Comparison of ENCODE assay signal across 1 cellular context in the genomic region with DNA sequence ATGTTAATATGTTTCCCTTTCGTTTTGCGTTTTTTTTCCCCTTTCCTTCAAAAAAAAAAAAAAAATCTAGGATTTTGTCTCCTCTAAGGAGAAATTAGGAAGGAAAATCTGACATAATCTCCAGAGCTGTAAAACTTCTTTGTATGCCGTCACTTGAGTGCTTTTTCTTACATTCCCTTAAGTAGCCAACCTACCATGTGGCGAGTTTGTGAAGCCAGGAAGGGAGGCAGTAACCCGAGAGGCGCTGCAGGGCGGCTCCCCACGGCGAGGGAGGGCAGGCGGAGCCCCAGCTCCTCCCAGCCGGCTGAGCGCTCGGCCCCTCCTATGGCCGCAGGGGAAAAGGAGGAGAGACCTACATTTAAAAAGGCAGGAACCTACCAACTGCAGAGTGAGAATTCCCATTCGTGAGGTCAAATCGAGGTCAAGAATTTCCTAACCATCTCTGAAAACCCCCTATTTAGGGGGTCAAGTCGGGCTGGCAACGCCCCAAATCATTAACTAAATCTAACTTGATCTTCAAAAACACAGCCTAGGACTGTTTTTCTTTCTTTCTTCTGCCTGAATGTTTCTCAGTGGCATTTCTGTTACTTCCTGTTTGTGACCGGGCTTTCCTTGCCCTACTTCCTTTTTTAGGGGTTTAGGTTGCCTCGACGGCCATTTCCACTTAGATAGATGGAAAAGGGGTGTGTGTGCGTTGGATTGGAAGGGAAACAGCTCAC.
TF ChIP-seq lines count a peak whose summit lies in the region.

No MANE protein-coding gene starts in this region.

TF ChIP-seq in K562, 482 proteins besides CTCF, POLR2A, EP300 and RAD21 (continued from another document and continues in another):
- TF ChIP-seq PHF20 (IDR thresholded peaks at IDR 0.05; ENCODE audit: partially characterized antibody) (no peak), GATA2 (CRISPR knock-in tag; IDR thresholded peaks at IDR 0.05) (no peak), RBBP5 (IDR thresholded peaks at IDR 0.05; ENCODE audit: borderline replicate concordance, insufficient read depth, low read length, poor library complexity, severe bottlenecking) (no peak), MAFG (tag; conservative IDR thresholded peaks at IDR 0.05) (no peak), NR4A1 (CRISPR knock-in tag; IDR thresholded peaks at IDR 0.05) (no peak), NR4A1 (tag; IDR thresholded peaks at IDR 0.05) (no peak), PCBP2 (IDR thresholded peaks at IDR 0.05; ENCODE audit: low read depth, low read length, poor library complexity, severe bottlenecking) (no peak), KDM1A (IDR thresholded peaks at IDR 0.05) (no peak), GABPA (tag; conservative IDR thresholded peaks at IDR 0.05; ENCODE audit: low read depth) (peak; percentile 75), TCF7 (IDR thresholded peaks at IDR 0.05; ENCODE audit: borderline replicate concordance) (no peak), NR2C2 (CRISPR knock-in tag; IDR thresholded peaks at IDR 0.05) (no peak), NR2C2 (tag; IDR thresholded peaks at IDR 0.05) (peak; percentile 87), MTA1 (IDR thresholded peaks at IDR 0.05; ENCODE audit: borderline replicate concordance) (no peak), NCOR1 (IDR thresholded peaks at IDR 0.05) (no peak), CCNT2 (IDR thresholded peaks at IDR 0.05; ENCODE audit: borderline replicate concordance, extremely low read depth, insufficient read length, low read depth, low read length) (peak; percentile 56), JUN (IDR thresholded peaks at IDR 0.05; ENCODE audit: borderline replicate concordance, low read depth, low read length) (no peak), JUN (CRISPR knock-in tag; IDR thresholded peaks at IDR 0.05; ENCODE audit: borderline replicate concordance) (no peak), FIP1L1 (IDR thresholded peaks at IDR 0.05; ENCODE audit: low read depth, low read length, poor library complexity, severe bottlenecking) (no peak), ZNF699 (CRISPR knock-in tag; IDR thresholded peaks at IDR 0.05; ENCODE audit: insufficient replicate concordance) (no peak), KDM4B (IDR thresholded peaks at IDR 0.05; ENCODE audit: borderline replicate concordance in 2 of 2, low read depth in 1 of 2) (no peak), ZBED1 (IDR thresholded peaks at IDR 0.05) (no peak), DIDO1 (tag; IDR thresholded peaks at IDR 0.05; ENCODE audit: low read depth) (no peak; the same call in 1 of the 2 replicates), SMAD4 (CRISPR knock-in tag; conservative IDR thresholded peaks at IDR 0.05) (0 out of 2 replicates have a peak, but pooled peaks have one; percentile 41), CBX8 (IDR thresholded peaks at IDR 0.05; ENCODE audit: borderline replicate concordance, extremely low read depth, low read depth, low read length, poor library complexity, severe bottlenecking) (no peak), MEIS2 (IDR thresholded peaks at IDR 0.05; ENCODE audit: partially characterized antibody) (no peak), KLF1 (tag; IDR thresholded peaks at IDR 0.05) (no peak), HSF4 (CRISPR knock-in tag; IDR thresholded peaks at IDR 0.05; ENCODE audit: borderline replicate concordance) (0 out of 2 replicates have a peak, but pooled peaks have one; percentile 30), TAF9B (IDR thresholded peaks at IDR 0.05; ENCODE audit: partially characterized antibody) (peak; percentile 34), ATF7 (IDR thresholded peaks at IDR 0.05) (peak; percentile 80), KAT7 (CRISPR knock-in tag; IDR thresholded peaks at IDR 0.05; ENCODE audit: borderline replicate concordance) (peak; percentile 56; the same call in 1 of the 2 replicates), BMI1 (IDR thresholded peaks at IDR 0.05; ENCODE audit: low read length) (no peak), GTF2F1 (IDR thresholded peaks at IDR 0.05; ENCODE audit: low read depth, low read length) (no peak), L3MBTL2 (IDR thresholded peaks at IDR 0.05) (peak; percentile 89), ARNT (IDR thresholded peaks at IDR 0.05) (no peak), PHF21A (IDR thresholded peaks at IDR 0.05; ENCODE audit: borderline replicate concordance, low read depth) (no peak), ZKSCAN8 (CRISPR knock-in tag; IDR thresholded peaks at IDR 0.05) (no peak; the same call in 1 of the 2 replicates), BCOR (IDR thresholded peaks at IDR 0.05) (no peak), KAT8 (IDR thresholded peaks at IDR 0.05; ENCODE audit: low read depth) (no peak), BRD4 (IDR thresholded peaks at IDR 0.05) (no peak; the same call in 1 of the 2 replicates), FOXK2 (conservative IDR thresholded peaks at IDR 0.05 in 1 of 2, IDR thresholded peaks at IDR 0.05 in 1 of 2; ENCODE audit: low read depth in 2 of 2) (peak in 1 of 2 experiments; percentile 59; a peak in 1 of 4 replicates), CHD2 (IDR thresholded peaks at IDR 0.05; ENCODE audit: low read depth, low read length) (no peak), POLR2H (tag; IDR thresholded peaks at IDR 0.05; ENCODE audit: low read depth) (peak; percentile 77), SRSF9 (IDR thresholded peaks at IDR 0.05; ENCODE audit: borderline replicate concordance, low read depth, low read length) (no peak), HDGF (IDR thresholded peaks at IDR 0.05) (no peak), TEAD1 (CRISPR knock-in tag; IDR thresholded peaks at IDR 0.05) (no peak), TBP (optimal IDR thresholded peaks at IDR 0.05; ENCODE audit: low read depth, low read length) (peak; percentile 71)
- TF ChIP-seq, protein P1, sequence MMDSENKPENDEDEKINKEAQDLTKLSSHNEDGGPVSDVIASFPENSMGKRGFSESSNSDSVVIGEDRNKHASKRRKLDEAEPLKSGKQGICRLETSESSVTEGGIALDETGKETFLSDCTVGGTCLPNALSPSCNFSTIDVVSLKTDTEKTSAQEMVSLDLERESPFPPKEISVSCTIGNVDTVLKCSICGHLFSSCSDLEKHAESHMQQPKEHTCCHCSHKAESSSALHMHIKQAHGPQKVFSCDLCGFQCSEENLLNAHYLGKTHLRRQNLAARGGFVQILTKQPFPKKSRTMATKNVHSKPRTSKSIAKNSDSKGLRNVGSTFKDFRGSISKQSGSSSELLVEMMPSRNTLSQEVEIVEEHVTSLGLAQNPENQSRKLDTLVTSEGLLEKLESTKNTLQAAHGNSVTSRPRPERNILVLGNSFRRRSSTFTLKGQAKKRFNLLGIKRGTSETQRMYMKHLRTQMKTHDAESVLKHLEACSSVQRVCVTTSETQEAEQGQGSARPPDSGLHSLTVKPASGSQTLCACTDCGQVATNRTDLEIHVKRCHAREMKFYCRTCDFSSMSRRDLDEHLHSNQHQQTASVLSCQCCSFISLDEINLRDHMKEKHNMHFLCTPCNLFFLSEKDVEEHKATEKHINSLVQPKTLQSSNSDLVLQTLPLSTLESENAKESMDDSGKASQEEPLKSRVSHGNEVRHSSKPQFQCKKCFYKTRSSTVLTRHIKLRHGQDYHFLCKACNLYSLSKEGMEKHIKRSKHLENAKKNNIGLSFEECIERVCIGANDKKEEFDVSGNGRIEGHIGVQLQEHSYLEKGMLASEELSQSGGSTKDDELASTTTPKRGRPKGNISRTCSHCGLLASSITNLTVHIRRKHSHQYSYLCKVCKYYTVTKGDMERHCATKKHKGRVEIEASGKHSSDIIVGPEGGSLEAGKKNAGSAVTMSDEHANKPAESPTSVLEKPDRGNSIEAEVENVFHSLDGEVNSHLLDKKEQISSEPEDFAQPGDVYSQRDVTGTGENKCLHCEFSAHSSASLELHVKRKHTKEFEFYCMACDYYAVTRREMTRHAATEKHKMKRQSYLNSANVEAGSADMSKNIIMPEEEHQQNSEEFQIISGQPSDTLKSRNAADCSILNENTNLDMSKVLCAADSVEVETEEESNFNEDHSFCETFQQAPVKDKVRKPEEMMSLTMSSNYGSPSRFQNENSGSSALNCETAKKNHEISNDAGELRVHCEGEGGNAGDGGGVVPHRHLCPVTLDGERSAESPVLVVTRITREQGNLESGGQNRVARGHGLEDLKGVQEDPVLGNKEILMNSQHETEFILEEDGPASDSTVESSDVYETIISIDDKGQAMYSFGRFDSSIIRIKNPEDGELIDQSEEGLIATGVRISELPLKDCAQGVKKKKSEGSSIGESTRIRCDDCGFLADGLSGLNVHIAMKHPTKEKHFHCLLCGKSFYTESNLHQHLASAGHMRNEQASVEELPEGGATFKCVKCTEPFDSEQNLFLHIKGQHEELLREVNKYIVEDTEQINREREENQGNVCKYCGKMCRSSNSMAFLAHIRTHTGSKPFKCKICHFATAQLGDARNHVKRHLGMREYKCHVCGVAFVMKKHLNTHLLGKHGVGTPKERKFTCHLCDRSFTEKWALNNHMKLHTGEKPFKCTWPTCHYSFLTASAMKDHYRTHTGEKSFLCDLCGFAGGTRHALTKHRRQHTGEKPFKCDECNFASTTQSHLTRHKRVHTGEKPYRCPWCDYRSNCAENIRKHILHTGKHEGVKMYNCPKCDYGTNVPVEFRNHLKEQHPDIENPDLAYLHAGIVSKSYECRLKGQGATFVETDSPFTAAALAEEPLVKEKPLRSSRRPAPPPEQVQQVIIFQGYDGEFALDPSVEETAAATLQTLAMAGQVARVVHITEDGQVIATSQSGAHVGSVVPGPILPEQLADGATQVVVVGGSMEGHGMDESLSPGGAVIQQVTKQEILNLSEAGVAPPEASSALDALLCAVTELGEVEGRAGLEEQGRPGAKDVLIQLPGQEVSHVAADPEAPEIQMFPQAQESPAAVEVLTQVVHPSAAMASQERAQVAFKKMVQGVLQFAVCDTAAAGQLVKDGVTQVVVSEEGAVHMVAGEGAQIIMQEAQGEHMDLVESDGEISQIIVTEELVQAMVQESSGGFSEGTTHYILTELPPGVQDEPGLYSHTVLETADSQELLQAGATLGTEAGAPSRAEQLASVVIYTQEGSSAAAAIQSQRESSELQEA (IDR thresholded peaks at IDR 0.05; ENCODE audit: low read depth), result no peak
- TF ChIP-seq, protein P2, sequence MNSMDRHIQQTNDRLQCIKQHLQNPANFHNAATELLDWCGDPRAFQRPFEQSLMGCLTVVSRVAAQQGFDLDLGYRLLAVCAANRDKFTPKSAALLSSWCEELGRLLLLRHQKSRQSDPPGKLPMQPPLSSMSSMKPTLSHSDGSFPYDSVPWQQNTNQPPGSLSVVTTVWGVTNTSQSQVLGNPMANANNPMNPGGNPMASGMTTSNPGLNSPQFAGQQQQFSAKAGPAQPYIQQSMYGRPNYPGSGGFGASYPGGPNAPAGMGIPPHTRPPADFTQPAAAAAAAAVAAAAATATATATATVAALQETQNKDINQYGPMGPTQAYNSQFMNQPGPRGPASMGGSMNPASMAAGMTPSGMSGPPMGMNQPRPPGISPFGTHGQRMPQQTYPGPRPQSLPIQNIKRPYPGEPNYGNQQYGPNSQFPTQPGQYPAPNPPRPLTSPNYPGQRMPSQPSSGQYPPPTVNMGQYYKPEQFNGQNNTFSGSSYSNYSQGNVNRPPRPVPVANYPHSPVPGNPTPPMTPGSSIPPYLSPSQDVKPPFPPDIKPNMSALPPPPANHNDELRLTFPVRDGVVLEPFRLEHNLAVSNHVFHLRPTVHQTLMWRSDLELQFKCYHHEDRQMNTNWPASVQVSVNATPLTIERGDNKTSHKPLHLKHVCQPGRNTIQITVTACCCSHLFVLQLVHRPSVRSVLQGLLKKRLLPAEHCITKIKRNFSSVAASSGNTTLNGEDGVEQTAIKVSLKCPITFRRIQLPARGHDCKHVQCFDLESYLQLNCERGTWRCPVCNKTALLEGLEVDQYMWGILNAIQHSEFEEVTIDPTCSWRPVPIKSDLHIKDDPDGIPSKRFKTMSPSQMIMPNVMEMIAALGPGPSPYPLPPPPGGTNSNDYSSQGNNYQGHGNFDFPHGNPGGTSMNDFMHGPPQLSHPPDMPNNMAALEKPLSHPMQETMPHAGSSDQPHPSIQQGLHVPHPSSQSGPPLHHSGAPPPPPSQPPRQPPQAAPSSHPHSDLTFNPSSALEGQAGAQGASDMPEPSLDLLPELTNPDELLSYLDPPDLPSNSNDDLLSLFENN (IDR thresholded peaks at IDR 0.05; ENCODE audit: low read depth in 2 of 2, low read length in 2 of 2), result no peak
- TF ChIP-seq, protein P3, sequence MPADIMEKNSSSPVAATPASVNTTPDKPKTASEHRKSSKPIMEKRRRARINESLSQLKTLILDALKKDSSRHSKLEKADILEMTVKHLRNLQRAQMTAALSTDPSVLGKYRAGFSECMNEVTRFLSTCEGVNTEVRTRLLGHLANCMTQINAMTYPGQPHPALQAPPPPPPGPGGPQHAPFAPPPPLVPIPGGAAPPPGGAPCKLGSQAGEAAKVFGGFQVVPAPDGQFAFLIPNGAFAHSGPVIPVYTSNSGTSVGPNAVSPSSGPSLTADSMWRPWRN (IDR thresholded peaks at IDR 0.05; ENCODE audit: low read depth), result no peak
- TF ChIP-seq, protein P4, sequence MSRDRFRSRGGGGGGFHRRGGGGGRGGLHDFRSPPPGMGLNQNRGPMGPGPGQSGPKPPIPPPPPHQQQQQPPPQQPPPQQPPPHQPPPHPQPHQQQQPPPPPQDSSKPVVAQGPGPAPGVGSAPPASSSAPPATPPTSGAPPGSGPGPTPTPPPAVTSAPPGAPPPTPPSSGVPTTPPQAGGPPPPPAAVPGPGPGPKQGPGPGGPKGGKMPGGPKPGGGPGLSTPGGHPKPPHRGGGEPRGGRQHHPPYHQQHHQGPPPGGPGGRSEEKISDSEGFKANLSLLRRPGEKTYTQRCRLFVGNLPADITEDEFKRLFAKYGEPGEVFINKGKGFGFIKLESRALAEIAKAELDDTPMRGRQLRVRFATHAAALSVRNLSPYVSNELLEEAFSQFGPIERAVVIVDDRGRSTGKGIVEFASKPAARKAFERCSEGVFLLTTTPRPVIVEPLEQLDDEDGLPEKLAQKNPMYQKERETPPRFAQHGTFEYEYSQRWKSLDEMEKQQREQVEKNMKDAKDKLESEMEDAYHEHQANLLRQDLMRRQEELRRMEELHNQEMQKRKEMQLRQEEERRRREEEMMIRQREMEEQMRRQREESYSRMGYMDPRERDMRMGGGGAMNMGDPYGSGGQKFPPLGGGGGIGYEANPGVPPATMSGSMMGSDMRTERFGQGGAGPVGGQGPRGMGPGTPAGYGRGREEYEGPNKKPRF (IDR thresholded peaks at IDR 0.05; ENCODE audit: low read depth, low read length), result no peak
- TF ChIP-seq, protein P5, sequence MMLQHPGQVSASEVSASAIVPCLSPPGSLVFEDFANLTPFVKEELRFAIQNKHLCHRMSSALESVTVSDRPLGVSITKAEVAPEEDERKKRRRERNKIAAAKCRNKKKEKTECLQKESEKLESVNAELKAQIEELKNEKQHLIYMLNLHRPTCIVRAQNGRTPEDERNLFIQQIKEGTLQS (IDR thresholded peaks at IDR 0.05), result no peak
- TF ChIP-seq, protein P5 (CRISPR knock-in tag; conservative IDR thresholded peaks at IDR 0.05), result no peak
- TF ChIP-seq, protein P6, sequence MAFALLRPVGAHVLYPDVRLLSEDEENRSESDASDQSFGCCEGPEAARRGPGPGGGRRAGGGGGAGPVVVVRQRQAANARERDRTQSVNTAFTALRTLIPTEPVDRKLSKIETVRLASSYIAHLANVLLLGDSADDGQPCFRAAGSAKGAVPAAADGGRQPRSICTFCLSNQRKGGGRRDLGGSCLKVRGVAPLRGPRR (CRISPR knock-in tag; IDR thresholded peaks at IDR 0.05), result no peak
- TF ChIP-seq, protein P7, sequence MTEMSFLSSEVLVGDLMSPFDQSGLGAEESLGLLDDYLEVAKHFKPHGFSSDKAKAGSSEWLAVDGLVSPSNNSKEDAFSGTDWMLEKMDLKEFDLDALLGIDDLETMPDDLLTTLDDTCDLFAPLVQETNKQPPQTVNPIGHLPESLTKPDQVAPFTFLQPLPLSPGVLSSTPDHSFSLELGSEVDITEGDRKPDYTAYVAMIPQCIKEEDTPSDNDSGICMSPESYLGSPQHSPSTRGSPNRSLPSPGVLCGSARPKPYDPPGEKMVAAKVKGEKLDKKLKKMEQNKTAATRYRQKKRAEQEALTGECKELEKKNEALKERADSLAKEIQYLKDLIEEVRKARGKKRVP (CRISPR knock-in tag; IDR thresholded peaks at IDR 0.05), result no peak
